Comparison of ENCODE assay signal across 15 cellular contexts in genomic region chr2:14996306-14997014, GRCh38.
DNase-seq lines count a peak whose midpoint lies in the region; TF ChIP-seq lines count a peak whose summit lies in the region.
"Had no signal": no experiment of that assay in that cellular context is flagged by ENCODE, and none has a peak within 500 bp of the region (broad histone marks: within the 10 kb centered on the region; RNA-seq: fewer than 3 reads in every experiment).

No MANE protein-coding gene starts in this region.

- no peaks in the 10 kb centered on the region for H3K36me3 ChIP-seq in neural progenitor cell
- H3K36me3 ChIP-seq: BLaER1 treated with 17β-estradiol and CSF1 and Interleukin-3, amounts not matched to agents 10 nM and 100 nM; HAP-1 had no signal

- H3K79me2 ChIP-seq in neural progenitor cell (ENCODE audit: low read depth), result no peaks in the 10 kb centered on the region

- H3K4me1 Mint-ChIP-seq in neural progenitor cell, result peaks cover 21% of the 10 kb centered on the region
- H3K4me1 Mint-ChIP-seq in activated naive CD4-positive, alpha-beta T cell treated with anti-CD3 and anti-CD28 coated beads for 36 hours (ENCODE audit: low read depth), result no peaks in the 10 kb centered on the region
- H3K4me1 Mint-ChIP-seq: CD4-positive, CD25-positive, alpha-beta regulatory T cell had no signal

- TF ChIP-seq CTCF in neural progenitor cell (IDR thresholded peaks at IDR 0.05), result no peak

- no peak overlapping the region for H3K9ac ChIP-seq in neural progenitor cell
- H3K9ac ChIP-seq: BLaER1 treated with 17β-estradiol and CSF1 and Interleukin-3, amounts not matched to agents 10 nM and 100 nM had no signal

- H3K4me1 ChIP-seq in neural progenitor cell, result no peaks in the 10 kb centered on the region
- H3K4me1 ChIP-seq: BLaER1 treated with 17β-estradiol and CSF1 and Interleukin-3, amounts not matched to agents 10 nM and 100 nM had no signal

- intact Hi-C loops in activated naive CD4-positive, alpha-beta T cell treated with anti-CD3 and anti-CD28 coated beads for 36 hours (cut with micrococcal nuclease), result no loop called here

- peak overlapping the region; percentile 22 for H3K27ac Mint-ChIP-seq in neural progenitor cell
- H3K27ac Mint-ChIP-seq in activated naive CD4-positive, alpha-beta T cell treated with anti-CD3 and anti-CD28 coated beads for 36 hours, result no peak overlapping the region
- H3K27ac Mint-ChIP-seq: CD4-positive, CD25-positive, alpha-beta regulatory T cell had no signal

- H3K27me3 Mint-ChIP-seq in neural progenitor cell (ENCODE audit: insufficient read depth, low read depth), result no peaks in the 10 kb centered on the region
- peaks cover 9% of the 10 kb centered on the region for H3K27me3 Mint-ChIP-seq in activated naive CD4-positive, alpha-beta T cell treated with anti-CD3 and anti-CD28 coated beads for 36 hours (ENCODE audit: low read depth)

- no peak overlapping the region for H3K4me3 Mint-ChIP-seq in neural progenitor cell
- H3K4me3 Mint-ChIP-seq in activated naive CD4-positive, alpha-beta T cell treated with anti-CD3 and anti-CD28 coated beads for 36 hours, result no peak overlapping the region
- H3K4me3 Mint-ChIP-seq: CD4-positive, CD25-positive, alpha-beta regulatory T cell had no signal

- H3K27ac ChIP-seq in neural progenitor cell, result no peak overlapping the region
- H3K27ac ChIP-seq: BLaER1 treated with 17β-estradiol and CSF1 and Interleukin-3, amounts not matched to agents 10 nM and 100 nM had no signal

- no peaks in the 10 kb centered on the region for H4K20me1 ChIP-seq in neural progenitor cell (ENCODE audit: low read depth)
- H4K20me1 ChIP-seq: BLaER1 treated with 17β-estradiol and CSF1 and Interleukin-3, amounts not matched to agents 10 nM and 100 nM had no signal

- DNase-seq in DMS 273 (lab: John Stamatoyannopoulos, UW; ENCODE audit: unreplicated experiment) (peak; percentile 76), NCI-H446 treated with DMSO at 0.1 percent for 48 hours (lab: John Stamatoyannopoulos, UW) (peak; percentile 21), SK-N-DZ (ENCODE audit: low spot score) (peak; percentile 17), neural progenitor cell (ENCODE audit: low spot score) (no peak), cerebellar nuclear complex (lab: John Stamatoyannopoulos, UW) (no peak), NCI-H1417 treated with DMSO at 0.1 percent for 48 hours (lab: John Stamatoyannopoulos, UW) (no peak)
- DNase-seq in activated naive CD4-positive, alpha-beta T cell treated with anti-CD3 and anti-CD28 coated beads for 36 hours, result no peak
- DNase-seq in stimulated activated CD4-positive, alpha-beta T cell treated with anti-CD3 and anti-CD28 coated beads, Interleukin-4, amount 100 ng/mL, for 24 hours, result no peak
- DNase-seq: 8988T; CD4-positive, CD25-positive, alpha-beta regulatory T cell; DMS79; GOT3 had no signal

- H3K36me3 Mint-ChIP-seq in neural progenitor cell, result no peaks in the 10 kb centered on the region
- H3K36me3 Mint-ChIP-seq in activated naive CD4-positive, alpha-beta T cell treated with anti-CD3 and anti-CD28 coated beads for 36 hours (ENCODE audit: low read depth), result no peaks in the 10 kb centered on the region
- H3K36me3 Mint-ChIP-seq: CD4-positive, CD25-positive, alpha-beta regulatory T cell had no signal

- no peaks in the 10 kb centered on the region for H3K9me3 ChIP-seq in neural progenitor cell (ENCODE audit: low read depth)
- H3K9me3 ChIP-seq: BLaER1 treated with 17β-estradiol and CSF1 and Interleukin-3, amounts not matched to agents 10 nM and 100 nM; HAP-1 had no signal

- H3K4me3 ChIP-seq in neural progenitor cell, result no peak overlapping the region
- H3K4me3 ChIP-seq: BLaER1 treated with 17β-estradiol and CSF1 and Interleukin-3, amounts not matched to agents 10 nM and 100 nM; GM12878; HAP-1 had no signal

- H3K4me2 ChIP-seq in neural progenitor cell, result no peak overlapping the region
- H3K4me2 ChIP-seq: BLaER1 treated with 17β-estradiol and CSF1 and Interleukin-3, amounts not matched to agents 10 nM and 100 nM had no signal

- H3K27me3 ChIP-seq in neural progenitor cell, result no peaks in the 10 kb centered on the region
- H3K27me3 ChIP-seq: BLaER1 treated with 17β-estradiol and CSF1 and Interleukin-3, amounts not matched to agents 10 nM and 100 nM had no signal

- no peaks in the 10 kb centered on the region for H3K9me3 Mint-ChIP-seq in neural progenitor cell
- H3K9me3 Mint-ChIP-seq in activated naive CD4-positive, alpha-beta T cell treated with anti-CD3 and anti-CD28 coated beads for 36 hours, result no peaks in the 10 kb centered on the region
- H3K9me3 Mint-ChIP-seq: CD4-positive, CD25-positive, alpha-beta regulatory T cell had no signal

- no peaks in the 10 kb centered on the region for H3F3A ChIP-seq in neural progenitor cell (ENCODE audit: low read depth)

- no peak overlapping the region for H2AFZ ChIP-seq in neural progenitor cell (replicated peaks)

- CTCF ChIA-PET in activated naive CD4-positive, alpha-beta T cell treated with anti-CD3 and anti-CD28 coated beads for 36 hours (lab: Charles Lee), result no interaction called here

Comparison
In these comparisons a context has a peak if more than half of its experiments do, and no peak if none do; other contexts are left out.
1. DNase-seq: peak in DMS 273 (single experiment), NCI-H446 treated with DMSO at 0.1 percent for 48 hours (single experiment) and SK-N-DZ (single experiment); none in neural progenitor cell (single experiment), cerebellar nuclear complex (0 of 2), activated naive CD4-positive, alpha-beta T cell treated with anti-CD3 and anti-CD28 coated beads for 36 hours (single experiment), stimulated activated CD4-positive, alpha-beta T cell treated with anti-CD3 and anti-CD28 coated beads, Interleukin-4, amount 100 ng/mL, for 24 hours (single experiment) and NCI-H1417 treated with DMSO at 0.1 percent for 48 hours (single experiment).